Comparison of ENCODE assay signal across 7 cellular contexts in genomic region chr2:235594041-235594440, GRCh38.
A peak's percentile ranks its signal among the peaks of the same experiment; 100 is the strongest.
DNase-seq lines count a peak whose midpoint lies in the region; ATAC-seq and TF ChIP-seq lines count a peak whose summit lies in the region.

No MANE protein-coding gene starts in this region.

- peaks cover 4% of the 10 kb centered on the region for H3K27me3 Mint-ChIP-seq in activated CD4-positive, alpha-beta T cell treated with anti-CD3 and anti-CD28 coated beads for 36 hours

- POLR2A ChIA-PET in activated CD4-positive, alpha-beta T cell treated with anti-CD3 and anti-CD28 coated beads for 36 hours (lab: Charles Lee) = no interaction called here

- no peaks in the 10 kb centered on the region for H4K20me1 ChIP-seq in SU-DHL-6 (ENCODE audit: low read depth, low read length)

- H3K79me2 ChIP-seq in SU-DHL-6 (ENCODE audit: insufficient read depth, low read length) = no peaks in the 10 kb centered on the region

- no peaks in the 10 kb centered on the region for H3K9me2 ChIP-seq in SU-DHL-6 (replicated peaks; ENCODE audit: insufficient read depth, low read length)

- H3K27ac Mint-ChIP-seq in activated CD4-positive, alpha-beta T cell treated with anti-CD3 and anti-CD28 coated beads for 36 hours = no peak overlapping the region

- H3K4me3 ChIP-seq in SU-DHL-6 (ENCODE audit: insufficient read depth, low read length, poor library complexity, severe bottlenecking) = no peak overlapping the region

- H3K9ac ChIP-seq in SU-DHL-6 (ENCODE audit: low read length) = no peak overlapping the region

- H3K9me3 ChIP-seq in SU-DHL-6 (ENCODE audit: insufficient read depth, low read length) = no peaks in the 10 kb centered on the region

- in situ Hi-C loops in GM13976 (cut with MboI; ENCODE audit: low sequenced_read_pairs, unreplicated experiment) = no loop called here

- no peaks in the 10 kb centered on the region for H3K4me1 Mint-ChIP-seq in activated CD4-positive, alpha-beta T cell treated with anti-CD3 and anti-CD28 coated beads for 36 hours

- H3K36me3 Mint-ChIP-seq in activated CD4-positive, alpha-beta T cell treated with anti-CD3 and anti-CD28 coated beads for 36 hours (ENCODE audit: low read depth) = no peaks in the 10 kb centered on the region

- H2AFZ ChIP-seq in SU-DHL-6 (ENCODE audit: low read depth, low read length, severe bottlenecking) = no peak overlapping the region

- no peaks in the 10 kb centered on the region for H3K36me3 ChIP-seq in SU-DHL-6 (ENCODE audit: low read length)

- H3K4me2 ChIP-seq in SU-DHL-6 (ENCODE audit: low read depth, low read length, poor library complexity, severe bottlenecking) = no peak overlapping the region

- H3K9me3 Mint-ChIP-seq in activated CD4-positive, alpha-beta T cell treated with anti-CD3 and anti-CD28 coated beads for 36 hours (ENCODE audit: low read depth) = peaks cover 3% of the 10 kb centered on the region

- TF ChIP-seq CTCF in GM13976 (IDR thresholded peaks at IDR 0.05; ENCODE audit: borderline replicate concordance, control extremely low read depth, extremely low read depth, insufficient read depth, missing control alignments) = peak; percentile 43
- TF ChIP-seq CTCF in SU-DHL-6 (IDR thresholded peaks at IDR 0.05; ENCODE audit: insufficient read depth, low read length, poor library complexity, severe bottlenecking) = peak; percentile 49
- no peak for TF ChIP-seq CTCF in omental fat pad (IDR thresholded peaks at IDR 0.05)

- H3K27me3 ChIP-seq in SU-DHL-6 (ENCODE audit: low read length) = no peaks in the 10 kb centered on the region

- no peak for ATAC-seq in omental fat pad (ENCODE audit: low FRiP score)
- no peak for ATAC-seq in activated CD4-positive, alpha-beta T cell treated with anti-CD3 and anti-CD28 coated beads for 36 hours

- intact Hi-C loops in activated CD4-positive, alpha-beta T cell treated with anti-CD3 and anti-CD28 coated beads for 36 hours (cut with DNase I, micrococcal nuclease) = loop anchor here (1.0 to 5.0 kb wide), 3 partner anchors 458 to 1042 kb away; no protein-coding TSS in a partner anchor

- CTCF ChIA-PET in activated CD4-positive, alpha-beta T cell treated with anti-CD3 and anti-CD28 coated beads for 36 hours (lab: Charles Lee) = interaction anchor here (0.7 to 3.1 kb wide), 11 partner anchors 16 to 1431 kb away, joined by 3 to 14 read pairs (median 3); no protein-coding TSS in a partner anchor

- H3F3A ChIP-seq in SU-DHL-6 (ENCODE audit: insufficient read depth) = no peaks in the 10 kb centered on the region

- DNase-seq in GM13976 (ENCODE audit: low spot score) = peak; percentile 69
- peak; percentile 29 for DNase-seq in NCI-H187 treated with DMSO at 0.1 percent for 48 hours (lab: John Stamatoyannopoulos, UW)
- DNase-seq in foreskin melanocyte = peak; percentile 39
- peak; percentile 89 for DNase-seq in renal cortical epithelial cell (ENCODE audit: low read depth)
- DNase-seq in omental fat pad (ENCODE audit: low spot score) = no peak
- no peak for DNase-seq in activated CD4-positive, alpha-beta T cell treated with anti-CD3 and anti-CD28 coated beads for 36 hours

- no peak overlapping the region for H3K4me3 Mint-ChIP-seq in activated CD4-positive, alpha-beta T cell treated with anti-CD3 and anti-CD28 coated beads for 36 hours

- no peak overlapping the region for H3K27ac ChIP-seq in SU-DHL-6 (ENCODE audit: low read depth, low read length)

Comparison
In these comparisons a context has a peak if more than half of its experiments do, and no peak if none do; other contexts are left out.
1. DNase-seq: peak in GM13976 (single experiment), NCI-H187 treated with DMSO at 0.1 percent for 48 hours (single experiment), foreskin melanocyte (single experiment) and renal cortical epithelial cell (single experiment); none in omental fat pad (single experiment) and activated CD4-positive, alpha-beta T cell treated with anti-CD3 and anti-CD28 coated beads for 36 hours (single experiment).
2. CTCF ChIP-seq: peak in GM13976 (single experiment) and SU-DHL-6 (single experiment); none in omental fat pad (0 of 3).